ENCODE assay signal across 1 cellular context in the genomic region with DNA sequence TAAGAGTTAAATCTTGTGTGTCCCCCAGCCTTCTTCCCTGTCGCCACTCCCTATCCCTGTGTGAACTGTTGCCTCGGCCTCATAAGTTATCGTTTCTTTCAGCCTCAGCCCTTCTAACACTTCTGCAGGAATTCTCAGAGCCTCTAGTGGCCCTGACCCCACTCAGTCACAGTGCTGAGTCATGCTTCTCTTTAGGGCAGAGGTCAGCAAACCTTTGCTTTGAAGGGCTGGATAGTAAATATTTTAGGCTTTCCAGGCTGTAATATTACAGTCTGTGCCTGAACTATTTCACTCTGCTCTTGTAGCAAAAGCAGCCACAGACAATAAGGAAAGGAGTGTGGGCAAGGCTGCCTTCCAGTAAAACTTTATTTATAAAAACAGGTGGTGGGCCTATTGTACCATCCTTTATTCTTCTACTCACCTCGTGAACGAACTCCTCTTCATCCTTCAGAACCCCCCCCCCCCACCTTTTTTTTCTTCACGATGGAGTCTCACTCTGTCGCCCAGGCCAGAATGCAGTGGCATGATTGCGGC.
TF ChIP-seq lines count a peak whose summit lies in the region.

No MANE protein-coding gene starts in this region.

TF ChIP-seq in HepG2, 621 proteins besides CTCF, POLR2A, EP300 and RAD21 (continued from another document and continues in another):
- TF ChIP-seq, protein P1, sequence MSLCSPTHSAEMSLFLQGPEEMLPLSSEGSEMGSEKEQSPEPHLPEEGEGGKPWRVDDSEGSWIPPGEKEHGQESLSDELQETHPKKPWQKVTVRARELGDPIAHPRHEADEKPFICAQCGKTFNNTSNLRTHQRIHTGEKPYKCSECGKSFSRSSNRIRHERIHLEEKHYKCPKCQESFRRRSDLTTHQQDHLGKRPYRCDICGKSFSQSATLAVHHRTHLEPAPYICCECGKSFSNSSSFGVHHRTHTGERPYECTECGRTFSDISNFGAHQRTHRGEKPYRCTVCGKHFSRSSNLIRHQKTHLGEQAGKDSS (CRISPR knock-in tag; IDR thresholded peaks at IDR 0.05; ENCODE audit: borderline replicate concordance, low read depth): no peak
- peak; percentile 65; the same call in 1 of the 2 replicates for TF ChIP-seq SOX5 (CRISPR knock-in tag; IDR thresholded peaks at IDR 0.05; ENCODE audit: borderline replicate concordance)
- TF ChIP-seq BHLHE40 (IDR thresholded peaks at IDR 0.05; ENCODE audit: low read length): no peak
- TF ChIP-seq, protein P2, sequence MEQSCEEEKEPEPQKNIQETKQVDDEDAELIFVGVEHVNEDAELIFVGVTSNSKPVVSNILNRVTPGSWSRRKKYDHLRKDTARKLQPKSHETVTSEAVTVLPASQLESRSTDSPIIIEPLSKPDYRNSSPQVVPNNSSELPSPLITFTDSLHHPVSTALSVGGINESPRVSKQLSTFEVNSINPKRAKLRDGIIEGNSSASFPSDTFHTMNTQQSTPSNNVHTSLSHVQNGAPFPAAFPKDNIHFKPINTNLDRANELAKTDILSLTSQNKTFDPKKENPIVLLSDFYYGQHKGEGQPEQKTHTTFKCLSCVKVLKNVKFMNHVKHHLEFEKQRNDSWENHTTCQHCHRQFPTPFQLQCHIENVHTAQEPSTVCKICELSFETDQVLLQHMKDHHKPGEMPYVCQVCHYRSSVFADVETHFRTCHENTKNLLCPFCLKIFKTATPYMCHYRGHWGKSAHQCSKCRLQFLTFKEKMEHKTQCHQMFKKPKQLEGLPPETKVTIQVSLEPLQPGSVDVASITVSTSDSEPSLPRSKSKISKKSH (CRISPR knock-in tag; IDR thresholded peaks at IDR 0.05; ENCODE audit: borderline replicate concordance): no peak
- no peak for TF ChIP-seq NFKB2 (CRISPR knock-in tag; IDR thresholded peaks at IDR 0.05; ENCODE audit: borderline replicate concordance)
- TF ChIP-seq, protein P3, sequence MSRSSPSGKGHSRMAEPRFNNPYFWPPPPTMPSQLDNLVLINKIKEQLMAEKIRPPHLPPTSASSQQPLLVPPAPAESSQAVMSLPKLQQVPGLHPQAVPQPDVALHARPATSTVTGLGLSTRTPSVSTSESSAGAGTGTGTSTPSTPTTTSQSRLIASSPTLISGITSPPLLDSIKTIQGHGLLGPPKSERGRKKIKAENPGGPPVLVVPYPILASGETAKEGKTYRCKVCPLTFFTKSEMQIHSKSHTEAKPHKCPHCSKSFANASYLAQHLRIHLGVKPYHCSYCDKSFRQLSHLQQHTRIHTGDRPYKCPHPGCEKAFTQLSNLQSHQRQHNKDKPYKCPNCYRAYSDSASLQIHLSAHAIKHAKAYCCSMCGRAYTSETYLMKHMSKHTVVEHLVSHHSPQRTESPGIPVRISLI (CRISPR knock-in tag; IDR thresholded peaks at IDR 0.05; ENCODE audit: borderline replicate concordance): no peak; the same call in 1 of the 2 replicates
- 0 out of 2 replicates have a peak, but pooled peaks have one; percentile 73 for TF ChIP-seq DNMT3B (CRISPR knock-in tag; conservative IDR thresholded peaks at IDR 0.05)
- no peak for TF ChIP-seq ZNF430 (CRISPR knock-in tag; IDR thresholded peaks at IDR 0.05)
- TF ChIP-seq HNF4G (IDR thresholded peaks at IDR 0.05; ENCODE audit: borderline replicate concordance, low read depth, low read length): peak; percentile 77; the same call in 1 of the 2 replicates
- no peak for TF ChIP-seq HNF4G (CRISPR knock-in tag; IDR thresholded peaks at IDR 0.05; ENCODE audit: borderline replicate concordance, low read depth)
- TF ChIP-seq, protein P4, sequence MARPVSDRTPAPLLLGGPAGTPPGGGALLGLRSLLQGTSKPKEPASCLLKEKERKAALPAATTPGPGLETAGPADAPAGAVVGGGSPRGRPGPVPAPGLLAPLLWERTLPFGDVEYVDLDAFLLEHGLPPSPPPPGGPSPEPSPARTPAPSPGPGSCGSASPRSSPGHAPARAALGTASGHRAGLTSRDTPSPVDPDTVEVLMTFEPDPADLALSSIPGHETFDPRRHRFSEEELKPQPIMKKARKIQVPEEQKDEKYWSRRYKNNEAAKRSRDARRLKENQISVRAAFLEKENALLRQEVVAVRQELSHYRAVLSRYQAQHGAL (CRISPR knock-in tag; IDR thresholded peaks at IDR 0.05; ENCODE audit: not compliant biosample characterization): no peak
- TF ChIP-seq ZNF569 (CRISPR knock-in tag; IDR thresholded peaks at IDR 0.05; ENCODE audit: borderline replicate concordance): no peak
- 0 out of 2 replicates have a peak, but pooled peaks have one; percentile 33 for TF ChIP-seq SP5 (CRISPR knock-in tag; IDR thresholded peaks at IDR 0.05; ENCODE audit: borderline replicate concordance, low read depth)
- no peak for TF ChIP-seq SETDB1 (CRISPR knock-in tag; IDR thresholded peaks at IDR 0.05; ENCODE audit: borderline replicate concordance)
- peak; percentile 81 for TF ChIP-seq HNF4A (CRISPR knock-in tag; IDR thresholded peaks at IDR 0.05)
- TF ChIP-seq ZFYVE20 (CRISPR knock-in tag; IDR thresholded peaks at IDR 0.05; ENCODE audit: borderline replicate concordance, low read depth): no peak
- TF ChIP-seq ZNF235 (CRISPR knock-in tag; IDR thresholded peaks at IDR 0.05; ENCODE audit: borderline replicate concordance): no peak
- TF ChIP-seq LCORL (IDR thresholded peaks at IDR 0.05): no peak
- TF ChIP-seq LCORL (CRISPR knock-in tag; IDR thresholded peaks at IDR 0.05): peak; percentile 24; the same call in 1 of the 2 replicates
- TF ChIP-seq JDP2 (CRISPR knock-in tag; IDR thresholded peaks at IDR 0.05; ENCODE audit: borderline replicate concordance): no peak
- no peak for TF ChIP-seq HOXD1 (CRISPR knock-in tag; IDR thresholded peaks at IDR 0.05)
- TF ChIP-seq, protein P5, sequence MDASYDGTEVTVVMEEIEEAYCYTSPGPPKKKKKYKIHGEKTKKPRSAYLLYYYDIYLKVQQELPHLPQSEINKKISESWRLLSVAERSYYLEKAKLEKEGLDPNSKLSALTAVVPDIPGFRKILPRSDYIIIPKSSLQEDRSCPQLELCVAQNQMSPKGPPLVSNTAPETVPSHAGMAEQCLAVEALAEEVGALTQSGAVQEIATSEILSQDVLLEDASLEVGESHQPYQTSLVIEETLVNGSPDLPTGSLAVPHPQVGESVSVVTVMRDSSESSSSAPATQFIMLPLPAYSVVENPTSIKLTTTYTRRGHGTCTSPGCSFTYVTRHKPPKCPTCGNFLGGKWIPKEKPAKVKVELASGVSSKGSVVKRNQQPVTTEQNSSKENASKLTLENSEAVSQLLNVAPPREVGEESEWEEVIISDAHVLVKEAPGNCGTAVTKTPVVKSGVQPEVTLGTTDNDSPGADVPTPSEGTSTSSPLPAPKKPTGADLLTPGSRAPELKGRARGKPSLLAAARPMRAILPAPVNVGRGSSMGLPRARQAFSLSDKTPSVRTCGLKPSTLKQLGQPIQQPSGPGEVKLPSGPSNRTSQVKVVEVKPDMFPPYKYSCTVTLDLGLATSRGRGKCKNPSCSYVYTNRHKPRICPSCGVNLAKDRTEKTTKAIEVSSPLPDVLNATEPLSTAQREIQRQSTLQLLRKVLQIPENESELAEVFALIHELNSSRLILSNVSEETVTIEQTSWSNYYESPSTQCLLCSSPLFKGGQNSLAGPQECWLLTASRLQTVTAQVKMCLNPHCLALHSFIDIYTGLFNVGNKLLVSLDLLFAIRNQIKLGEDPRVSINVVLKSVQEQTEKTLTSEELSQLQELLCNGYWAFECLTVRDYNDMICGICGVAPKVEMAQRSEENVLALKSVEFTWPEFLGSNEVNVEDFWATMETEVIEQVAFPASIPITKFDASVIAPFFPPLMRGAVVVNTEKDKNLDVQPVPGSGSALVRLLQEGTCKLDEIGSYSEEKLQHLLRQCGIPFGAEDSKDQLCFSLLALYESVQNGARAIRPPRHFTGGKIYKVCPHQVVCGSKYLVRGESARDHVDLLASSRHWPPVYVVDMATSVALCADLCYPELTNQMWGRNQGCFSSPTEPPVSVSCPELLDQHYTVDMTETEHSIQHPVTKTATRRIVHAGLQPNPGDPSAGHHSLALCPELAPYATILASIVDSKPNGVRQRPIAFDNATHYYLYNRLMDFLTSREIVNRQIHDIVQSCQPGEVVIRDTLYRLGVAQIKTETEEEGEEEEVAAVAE (CRISPR knock-in tag; IDR thresholded peaks at IDR 0.05; ENCODE audit: borderline replicate concordance): no peak
- peak; percentile 97 for TF ChIP-seq FOSL2 (CRISPR knock-in tag; IDR thresholded peaks at IDR 0.05)
- TF ChIP-seq DPF2 (CRISPR knock-in tag; IDR thresholded peaks at IDR 0.05; ENCODE audit: borderline replicate concordance, low read depth): no peak; the same call in 1 of the 2 replicates
- peak; percentile 62 for TF ChIP-seq ASH2L (IDR thresholded peaks at IDR 0.05; ENCODE audit: insufficient read length, low read depth, low read length)
- no peak for TF ChIP-seq AGO1 (IDR thresholded peaks at IDR 0.05; ENCODE audit: low read depth, low read length, poor library complexity, severe bottlenecking)
- TF ChIP-seq, protein P6, sequence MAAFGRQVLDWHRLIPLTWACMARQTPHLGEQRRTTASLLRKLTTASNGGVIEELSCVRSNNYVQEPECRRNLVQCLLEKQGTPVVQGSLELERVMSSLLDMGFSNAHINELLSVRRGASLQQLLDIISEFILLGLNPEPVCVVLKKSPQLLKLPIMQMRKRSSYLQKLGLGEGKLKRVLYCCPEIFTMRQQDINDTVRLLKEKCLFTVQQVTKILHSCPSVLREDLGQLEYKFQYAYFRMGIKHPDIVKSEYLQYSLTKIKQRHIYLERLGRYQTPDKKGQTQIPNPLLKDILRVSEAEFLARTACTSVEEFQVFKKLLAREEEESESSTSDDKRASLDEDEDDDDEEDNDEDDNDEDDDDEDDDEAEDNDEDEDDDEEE (CRISPR knock-in tag; IDR thresholded peaks at IDR 0.05): no peak
- TF ChIP-seq, protein P7, sequence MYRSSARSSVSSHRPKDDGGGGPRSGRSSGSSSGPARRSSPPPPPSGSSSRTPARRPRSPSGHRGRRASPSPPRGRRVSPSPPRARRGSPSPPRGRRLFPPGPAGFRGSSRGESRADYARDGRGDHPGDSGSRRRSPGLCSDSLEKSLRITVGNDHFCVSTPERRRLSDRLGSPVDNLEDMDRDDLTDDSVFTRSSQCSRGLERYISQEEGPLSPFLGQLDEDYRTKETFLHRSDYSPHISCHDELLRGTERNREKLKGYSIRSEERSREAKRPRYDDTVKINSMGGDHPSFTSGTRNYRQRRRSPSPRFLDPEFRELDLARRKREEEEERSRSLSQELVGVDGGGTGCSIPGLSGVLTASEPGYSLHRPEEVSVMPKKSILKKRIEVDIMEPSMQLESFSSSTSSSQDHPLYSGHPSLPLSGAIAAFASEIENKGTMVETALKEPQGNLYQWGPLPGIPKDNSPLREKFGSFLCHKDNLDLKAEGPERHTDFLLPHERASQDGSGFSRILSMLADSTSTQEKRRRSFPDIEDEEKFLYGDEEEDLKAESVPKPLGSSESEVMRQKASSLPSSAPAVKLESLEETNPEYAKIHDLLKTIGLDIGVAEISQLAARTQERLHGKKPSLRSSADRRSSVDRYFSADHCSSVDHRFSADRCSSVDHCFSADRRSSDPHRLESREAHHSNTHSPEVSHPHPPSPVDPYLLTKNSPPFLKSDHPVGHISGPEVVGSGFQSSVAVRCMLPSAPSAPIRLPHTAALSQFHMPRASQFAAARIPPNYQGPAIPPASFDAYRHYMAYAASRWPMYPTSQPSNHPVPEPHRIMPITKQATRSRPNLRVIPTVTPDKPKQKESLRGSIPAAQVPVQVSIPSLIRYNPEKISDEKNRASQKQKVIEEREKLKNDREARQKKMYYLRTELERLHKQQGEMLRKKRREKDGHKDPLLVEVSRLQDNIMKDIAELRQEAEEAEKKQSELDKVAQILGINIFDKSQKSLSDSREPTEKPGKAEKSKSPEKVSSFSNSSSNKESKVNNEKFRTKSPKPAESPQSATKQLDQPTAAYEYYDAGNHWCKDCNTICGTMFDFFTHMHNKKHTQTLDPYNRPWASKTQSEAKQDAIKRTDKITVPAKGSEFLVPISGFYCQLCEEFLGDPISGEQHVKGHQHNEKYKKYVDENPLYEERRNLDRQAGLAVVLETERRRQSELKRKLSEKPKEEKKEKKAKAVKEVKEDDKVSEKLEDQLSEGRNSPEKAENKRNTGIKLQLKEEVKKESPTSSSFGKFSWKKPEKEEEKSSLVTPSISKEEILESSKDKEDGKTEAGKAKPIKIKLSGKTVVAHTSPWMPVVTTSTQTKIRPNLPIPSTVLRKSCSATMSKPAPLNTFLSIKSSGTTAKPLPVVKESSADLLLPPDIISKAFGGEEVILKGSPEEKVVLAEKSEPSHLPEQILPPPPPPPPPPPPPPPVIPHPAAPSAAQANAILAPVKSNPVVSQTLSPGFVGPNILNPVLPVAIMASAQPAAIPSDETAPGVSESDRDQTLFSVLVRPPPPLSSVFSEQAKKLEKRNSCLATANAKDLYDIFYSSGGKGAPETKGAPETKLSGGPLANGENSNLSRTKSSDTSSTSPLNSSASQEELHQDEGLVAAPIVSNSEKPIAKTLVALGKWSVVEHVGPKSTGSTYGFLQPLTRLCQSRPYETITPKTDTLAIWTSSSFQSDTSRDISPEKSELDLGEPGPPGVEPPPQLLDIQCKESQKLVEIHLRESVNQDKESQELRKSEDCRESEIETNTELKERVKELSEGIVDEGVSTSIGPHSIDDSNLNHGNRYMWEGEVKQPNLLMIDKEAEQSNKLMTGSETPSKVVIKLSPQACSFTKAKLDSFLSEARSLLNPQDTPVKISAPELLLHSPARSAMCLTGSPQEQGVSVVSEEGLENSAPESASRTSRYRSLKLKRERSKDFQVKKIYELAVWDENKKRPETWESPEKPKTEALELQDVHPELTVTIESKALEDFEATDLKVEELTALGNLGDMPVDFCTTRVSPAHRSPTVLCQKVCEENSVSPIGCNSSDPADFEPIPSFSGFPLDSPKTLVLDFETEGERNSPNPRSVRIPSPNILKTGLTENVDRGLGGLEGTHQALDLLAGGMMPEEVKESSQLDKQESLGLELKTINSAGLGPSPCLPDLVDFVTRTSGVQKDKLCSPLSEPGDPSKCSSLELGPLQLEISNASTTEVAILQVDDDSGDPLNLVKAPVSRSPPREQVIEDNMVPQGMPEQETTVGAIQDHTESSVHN (CRISPR knock-in tag; IDR thresholded peaks at IDR 0.05): no peak
- TF ChIP-seq, protein P8, sequence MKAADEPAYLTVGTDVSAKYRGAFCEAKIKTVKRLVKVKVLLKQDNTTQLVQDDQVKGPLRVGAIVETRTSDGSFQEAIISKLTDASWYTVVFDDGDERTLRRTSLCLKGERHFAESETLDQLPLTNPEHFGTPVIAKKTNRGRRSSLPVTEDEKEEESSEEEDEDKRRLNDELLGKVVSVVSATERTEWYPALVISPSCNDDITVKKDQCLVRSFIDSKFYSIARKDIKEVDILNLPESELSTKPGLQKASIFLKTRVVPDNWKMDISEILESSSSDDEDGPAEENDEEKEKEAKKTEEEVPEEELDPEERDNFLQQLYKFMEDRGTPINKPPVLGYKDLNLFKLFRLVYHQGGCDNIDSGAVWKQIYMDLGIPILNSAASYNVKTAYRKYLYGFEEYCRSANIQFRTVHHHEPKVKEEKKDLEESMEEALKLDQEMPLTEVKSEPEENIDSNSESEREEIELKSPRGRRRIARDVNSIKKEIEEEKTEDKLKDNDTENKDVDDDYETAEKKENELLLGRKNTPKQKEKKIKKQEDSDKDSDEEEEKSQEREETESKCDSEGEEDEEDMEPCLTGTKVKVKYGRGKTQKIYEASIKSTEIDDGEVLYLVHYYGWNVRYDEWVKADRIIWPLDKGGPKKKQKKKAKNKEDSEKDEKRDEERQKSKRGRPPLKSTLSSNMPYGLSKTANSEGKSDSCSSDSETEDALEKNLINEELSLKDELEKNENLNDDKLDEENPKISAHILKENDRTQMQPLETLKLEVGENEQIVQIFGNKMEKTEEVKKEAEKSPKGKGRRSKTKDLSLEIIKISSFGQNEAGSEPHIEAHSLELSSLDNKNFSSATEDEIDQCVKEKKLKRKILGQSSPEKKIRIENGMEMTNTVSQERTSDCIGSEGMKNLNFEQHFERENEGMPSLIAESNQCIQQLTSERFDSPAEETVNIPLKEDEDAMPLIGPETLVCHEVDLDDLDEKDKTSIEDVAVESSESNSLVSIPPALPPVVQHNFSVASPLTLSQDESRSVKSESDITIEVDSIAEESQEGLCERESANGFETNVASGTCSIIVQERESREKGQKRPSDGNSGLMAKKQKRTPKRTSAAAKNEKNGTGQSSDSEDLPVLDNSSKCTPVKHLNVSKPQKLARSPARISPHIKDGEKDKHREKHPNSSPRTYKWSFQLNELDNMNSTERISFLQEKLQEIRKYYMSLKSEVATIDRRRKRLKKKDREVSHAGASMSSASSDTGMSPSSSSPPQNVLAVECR (CRISPR knock-in tag; IDR thresholded peaks at IDR 0.05; ENCODE audit: borderline replicate concordance): peak; percentile 25; the same call in 1 of the 2 replicates
